Comparison of ENCODE assay signal across 1 cellular context in the genomic region with DNA sequence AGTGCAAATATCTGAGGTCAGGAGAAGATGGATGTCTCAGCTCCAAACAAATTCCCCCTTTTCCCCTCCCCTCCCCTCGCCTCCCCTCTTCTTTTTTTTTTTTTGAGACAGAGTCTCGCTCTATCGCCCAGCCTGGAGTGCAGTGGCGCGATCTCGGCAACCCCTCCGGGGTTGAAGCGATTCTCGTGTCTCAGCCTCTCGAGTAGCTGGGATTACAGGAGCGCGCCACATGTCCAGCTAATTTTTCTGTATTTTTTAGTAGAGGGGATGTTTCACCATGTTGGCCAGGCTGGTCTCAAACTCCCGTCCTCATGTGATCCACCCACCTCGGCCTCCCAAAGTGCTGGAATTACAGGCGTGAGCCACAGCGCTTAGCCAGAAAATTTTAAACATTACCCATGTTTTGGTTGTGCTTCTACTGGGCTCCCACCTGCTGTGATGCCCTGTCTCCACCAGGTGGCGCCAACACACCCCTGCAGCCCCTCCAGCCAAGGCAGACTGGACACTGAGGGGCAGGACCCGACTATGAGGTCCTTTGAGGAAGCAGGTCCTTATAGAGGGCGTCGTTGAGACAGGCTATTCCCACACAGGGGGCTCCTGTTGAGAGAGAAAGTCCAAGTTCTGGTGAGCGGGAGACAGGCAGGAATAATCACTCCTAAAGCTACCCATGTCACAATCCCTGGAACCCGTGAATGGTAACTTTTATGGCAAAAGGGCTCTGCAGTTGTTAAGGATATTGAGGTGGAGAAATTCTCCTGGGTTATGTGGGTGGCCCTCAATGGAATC.
A peak's percentile ranks its signal among the peaks of the same experiment; 100 is the strongest.
TF ChIP-seq lines count a peak whose summit lies in the region.

No MANE protein-coding gene starts in this region.

TF ChIP-seq in HepG2, 621 proteins besides CTCF, POLR2A, EP300 and RAD21 (continued from another document and continues in another):
- TF ChIP-seq, protein P1, sequence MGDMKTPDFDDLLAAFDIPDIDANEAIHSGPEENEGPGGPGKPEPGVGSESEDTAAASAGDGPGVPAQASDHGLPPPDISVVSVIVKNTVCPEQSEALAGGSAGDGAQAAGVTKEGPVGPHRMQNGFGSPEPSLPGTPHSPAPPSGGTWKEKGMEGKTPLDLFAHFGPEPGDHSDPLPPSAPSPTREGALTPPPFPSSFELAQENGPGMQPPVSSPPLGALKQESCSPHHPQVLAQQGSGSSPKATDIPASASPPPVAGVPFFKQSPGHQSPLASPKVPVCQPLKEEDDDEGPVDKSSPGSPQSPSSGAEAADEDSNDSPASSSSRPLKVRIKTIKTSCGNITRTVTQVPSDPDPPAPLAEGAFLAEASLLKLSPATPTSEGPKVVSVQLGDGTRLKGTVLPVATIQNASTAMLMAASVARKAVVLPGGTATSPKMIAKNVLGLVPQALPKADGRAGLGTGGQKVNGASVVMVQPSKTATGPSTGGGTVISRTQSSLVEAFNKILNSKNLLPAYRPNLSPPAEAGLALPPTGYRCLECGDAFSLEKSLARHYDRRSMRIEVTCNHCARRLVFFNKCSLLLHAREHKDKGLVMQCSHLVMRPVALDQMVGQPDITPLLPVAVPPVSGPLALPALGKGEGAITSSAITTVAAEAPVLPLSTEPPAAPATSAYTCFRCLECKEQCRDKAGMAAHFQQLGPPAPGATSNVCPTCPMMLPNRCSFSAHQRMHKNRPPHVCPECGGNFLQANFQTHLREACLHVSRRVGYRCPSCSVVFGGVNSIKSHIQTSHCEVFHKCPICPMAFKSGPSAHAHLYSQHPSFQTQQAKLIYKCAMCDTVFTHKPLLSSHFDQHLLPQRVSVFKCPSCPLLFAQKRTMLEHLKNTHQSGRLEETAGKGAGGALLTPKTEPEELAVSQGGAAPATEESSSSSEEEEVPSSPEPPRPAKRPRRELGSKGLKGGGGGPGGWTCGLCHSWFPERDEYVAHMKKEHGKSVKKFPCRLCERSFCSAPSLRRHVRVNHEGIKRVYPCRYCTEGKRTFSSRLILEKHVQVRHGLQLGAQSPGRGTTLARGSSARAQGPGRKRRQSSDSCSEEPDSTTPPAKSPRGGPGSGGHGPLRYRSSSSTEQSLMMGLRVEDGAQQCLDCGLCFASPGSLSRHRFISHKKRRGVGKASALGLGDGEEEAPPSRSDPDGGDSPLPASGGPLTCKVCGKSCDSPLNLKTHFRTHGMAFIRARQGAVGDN (CRISPR knock-in tag; IDR thresholded peaks at IDR 0.05): peak; percentile 38; the same call in 1 of the 2 replicates
- TF ChIP-seq, protein P2, sequence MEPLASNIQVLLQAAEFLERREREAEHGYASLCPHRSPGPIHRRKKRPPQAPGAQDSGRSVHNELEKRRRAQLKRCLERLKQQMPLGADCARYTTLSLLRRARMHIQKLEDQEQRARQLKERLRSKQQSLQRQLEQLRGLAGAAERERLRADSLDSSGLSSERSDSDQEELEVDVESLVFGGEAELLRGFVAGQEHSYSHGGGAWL (CRISPR knock-in tag; IDR thresholded peaks at IDR 0.05): no peak
- no peak for TF ChIP-seq TCF7L2 (IDR thresholded peaks at IDR 0.05; ENCODE audit: low read depth, low read length)
- TF ChIP-seq TBL1XR1 (IDR thresholded peaks at IDR 0.05; ENCODE audit: borderline replicate concordance, low read length, partially characterized antibody): no peak
- TF ChIP-seq ZSCAN30 (CRISPR knock-in tag; IDR thresholded peaks at IDR 0.05): no peak
- TF ChIP-seq ZNF121 (CRISPR knock-in tag; IDR thresholded peaks at IDR 0.05): no peak
- no peak for TF ChIP-seq HNF4A (CRISPR knock-in tag; IDR thresholded peaks at IDR 0.05)
- TF ChIP-seq ZNF446 (CRISPR knock-in tag; IDR thresholded peaks at IDR 0.05): no peak
- no peak for TF ChIP-seq TOE1 (CRISPR knock-in tag; IDR thresholded peaks at IDR 0.05)
- TF ChIP-seq, protein P3, sequence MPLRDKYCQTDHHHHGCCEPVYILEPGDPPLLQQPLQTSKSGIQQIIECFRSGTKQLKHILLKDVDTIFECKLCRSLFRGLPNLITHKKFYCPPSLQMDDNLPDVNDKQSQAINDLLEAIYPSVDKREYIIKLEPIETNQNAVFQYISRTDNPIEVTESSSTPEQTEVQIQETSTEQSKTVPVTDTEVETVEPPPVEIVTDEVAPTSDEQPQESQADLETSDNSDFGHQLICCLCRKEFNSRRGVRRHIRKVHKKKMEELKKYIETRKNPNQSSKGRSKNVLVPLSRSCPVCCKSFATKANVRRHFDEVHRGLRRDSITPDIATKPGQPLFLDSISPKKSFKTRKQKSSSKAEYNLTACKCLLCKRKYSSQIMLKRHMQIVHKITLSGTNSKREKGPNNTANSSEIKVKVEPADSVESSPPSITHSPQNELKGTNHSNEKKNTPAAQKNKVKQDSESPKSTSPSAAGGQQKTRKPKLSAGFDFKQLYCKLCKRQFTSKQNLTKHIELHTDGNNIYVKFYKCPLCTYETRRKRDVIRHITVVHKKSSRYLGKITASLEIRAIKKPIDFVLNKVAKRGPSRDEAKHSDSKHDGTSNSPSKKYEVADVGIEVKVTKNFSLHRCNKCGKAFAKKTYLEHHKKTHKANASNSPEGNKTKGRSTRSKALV (CRISPR knock-in tag; IDR thresholded peaks at IDR 0.05): no peak
- TF ChIP-seq, protein P4, sequence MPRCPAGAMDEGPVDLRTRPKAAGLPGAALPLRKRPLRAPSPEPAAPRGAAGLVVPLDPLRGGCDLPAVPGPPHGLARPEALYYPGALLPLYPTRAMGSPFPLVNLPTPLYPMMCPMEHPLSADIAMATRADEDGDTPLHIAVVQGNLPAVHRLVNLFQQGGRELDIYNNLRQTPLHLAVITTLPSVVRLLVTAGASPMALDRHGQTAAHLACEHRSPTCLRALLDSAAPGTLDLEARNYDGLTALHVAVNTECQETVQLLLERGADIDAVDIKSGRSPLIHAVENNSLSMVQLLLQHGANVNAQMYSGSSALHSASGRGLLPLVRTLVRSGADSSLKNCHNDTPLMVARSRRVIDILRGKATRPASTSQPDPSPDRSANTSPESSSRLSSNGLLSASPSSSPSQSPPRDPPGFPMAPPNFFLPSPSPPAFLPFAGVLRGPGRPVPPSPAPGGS (CRISPR knock-in tag; IDR thresholded peaks at IDR 0.05): no peak
- TF ChIP-seq, protein P5, sequence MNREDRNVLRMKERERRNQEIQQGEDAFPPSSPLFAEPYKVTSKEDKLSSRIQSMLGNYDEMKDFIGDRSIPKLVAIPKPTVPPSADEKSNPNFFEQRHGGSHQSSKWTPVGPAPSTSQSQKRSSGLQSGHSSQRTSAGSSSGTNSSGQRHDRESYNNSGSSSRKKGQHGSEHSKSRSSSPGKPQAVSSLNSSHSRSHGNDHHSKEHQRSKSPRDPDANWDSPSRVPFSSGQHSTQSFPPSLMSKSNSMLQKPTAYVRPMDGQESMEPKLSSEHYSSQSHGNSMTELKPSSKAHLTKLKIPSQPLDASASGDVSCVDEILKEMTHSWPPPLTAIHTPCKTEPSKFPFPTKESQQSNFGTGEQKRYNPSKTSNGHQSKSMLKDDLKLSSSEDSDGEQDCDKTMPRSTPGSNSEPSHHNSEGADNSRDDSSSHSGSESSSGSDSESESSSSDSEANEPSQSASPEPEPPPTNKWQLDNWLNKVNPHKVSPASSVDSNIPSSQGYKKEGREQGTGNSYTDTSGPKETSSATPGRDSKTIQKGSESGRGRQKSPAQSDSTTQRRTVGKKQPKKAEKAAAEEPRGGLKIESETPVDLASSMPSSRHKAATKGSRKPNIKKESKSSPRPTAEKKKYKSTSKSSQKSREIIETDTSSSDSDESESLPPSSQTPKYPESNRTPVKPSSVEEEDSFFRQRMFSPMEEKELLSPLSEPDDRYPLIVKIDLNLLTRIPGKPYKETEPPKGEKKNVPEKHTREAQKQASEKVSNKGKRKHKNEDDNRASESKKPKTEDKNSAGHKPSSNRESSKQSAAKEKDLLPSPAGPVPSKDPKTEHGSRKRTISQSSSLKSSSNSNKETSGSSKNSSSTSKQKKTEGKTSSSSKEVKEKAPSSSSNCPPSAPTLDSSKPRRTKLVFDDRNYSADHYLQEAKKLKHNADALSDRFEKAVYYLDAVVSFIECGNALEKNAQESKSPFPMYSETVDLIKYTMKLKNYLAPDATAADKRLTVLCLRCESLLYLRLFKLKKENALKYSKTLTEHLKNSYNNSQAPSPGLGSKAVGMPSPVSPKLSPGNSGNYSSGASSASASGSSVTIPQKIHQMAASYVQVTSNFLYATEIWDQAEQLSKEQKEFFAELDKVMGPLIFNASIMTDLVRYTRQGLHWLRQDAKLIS (CRISPR knock-in tag; IDR thresholded peaks at IDR 0.05): no peak
- TF ChIP-seq ZNF317 (CRISPR knock-in tag; IDR thresholded peaks at IDR 0.05): no peak
- no peak for TF ChIP-seq ZBTB42 (CRISPR knock-in tag; IDR thresholded peaks at IDR 0.05)
- TF ChIP-seq ZNF660 (CRISPR knock-in tag; IDR thresholded peaks at IDR 0.05; ENCODE audit: borderline replicate concordance, low read depth): no peak
- 0 out of 2 replicates have a peak, but pooled peaks have one; percentile 23 for TF ChIP-seq ZSCAN9 (CRISPR knock-in tag; IDR thresholded peaks at IDR 0.05; ENCODE audit: borderline replicate concordance)
- TF ChIP-seq ZFYVE20 (CRISPR knock-in tag; IDR thresholded peaks at IDR 0.05; ENCODE audit: borderline replicate concordance, low read depth): no peak
- 0 out of 2 replicates have a peak, but pooled peaks have one; percentile 47 for TF ChIP-seq IRF2 (CRISPR knock-in tag; IDR thresholded peaks at IDR 0.05)
- TF ChIP-seq EHMT2 (IDR thresholded peaks at IDR 0.05; ENCODE audit: borderline replicate concordance, low read depth, low read length): no peak
- TF ChIP-seq GABPA (IDR thresholded peaks at IDR 0.05; ENCODE audit: low read depth, low read length): no peak
- TF ChIP-seq GABPA (CRISPR knock-in tag; IDR thresholded peaks at IDR 0.05; ENCODE audit: low read depth): no peak
- TF ChIP-seq, protein P6, sequence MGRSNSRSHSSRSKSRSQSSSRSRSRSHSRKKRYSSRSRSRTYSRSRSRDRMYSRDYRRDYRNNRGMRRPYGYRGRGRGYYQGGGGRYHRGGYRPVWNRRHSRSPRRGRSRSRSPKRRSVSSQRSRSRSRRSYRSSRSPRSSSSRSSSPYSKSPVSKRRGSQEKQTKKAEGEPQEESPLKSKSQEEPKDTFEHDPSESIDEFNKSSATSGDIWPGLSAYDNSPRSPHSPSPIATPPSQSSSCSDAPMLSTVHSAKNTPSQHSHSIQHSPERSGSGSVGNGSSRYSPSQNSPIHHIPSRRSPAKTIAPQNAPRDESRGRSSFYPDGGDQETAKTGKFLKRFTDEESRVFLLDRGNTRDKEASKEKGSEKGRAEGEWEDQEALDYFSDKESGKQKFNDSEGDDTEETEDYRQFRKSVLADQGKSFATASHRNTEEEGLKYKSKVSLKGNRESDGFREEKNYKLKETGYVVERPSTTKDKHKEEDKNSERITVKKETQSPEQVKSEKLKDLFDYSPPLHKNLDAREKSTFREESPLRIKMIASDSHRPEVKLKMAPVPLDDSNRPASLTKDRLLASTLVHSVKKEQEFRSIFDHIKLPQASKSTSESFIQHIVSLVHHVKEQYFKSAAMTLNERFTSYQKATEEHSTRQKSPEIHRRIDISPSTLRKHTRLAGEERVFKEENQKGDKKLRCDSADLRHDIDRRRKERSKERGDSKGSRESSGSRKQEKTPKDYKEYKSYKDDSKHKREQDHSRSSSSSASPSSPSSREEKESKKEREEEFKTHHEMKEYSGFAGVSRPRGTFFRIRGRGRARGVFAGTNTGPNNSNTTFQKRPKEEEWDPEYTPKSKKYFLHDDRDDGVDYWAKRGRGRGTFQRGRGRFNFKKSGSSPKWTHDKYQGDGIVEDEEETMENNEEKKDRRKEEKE (IDR thresholded peaks at IDR 0.05): no peak
- TF ChIP-seq HIVEP1 (CRISPR knock-in tag; IDR thresholded peaks at IDR 0.05): no peak
- no peak for TF ChIP-seq ZNF564 (CRISPR knock-in tag; IDR thresholded peaks at IDR 0.05)
- TF ChIP-seq BHLHE40 (IDR thresholded peaks at IDR 0.05; ENCODE audit: low read length): no peak
- TF ChIP-seq, protein P7, sequence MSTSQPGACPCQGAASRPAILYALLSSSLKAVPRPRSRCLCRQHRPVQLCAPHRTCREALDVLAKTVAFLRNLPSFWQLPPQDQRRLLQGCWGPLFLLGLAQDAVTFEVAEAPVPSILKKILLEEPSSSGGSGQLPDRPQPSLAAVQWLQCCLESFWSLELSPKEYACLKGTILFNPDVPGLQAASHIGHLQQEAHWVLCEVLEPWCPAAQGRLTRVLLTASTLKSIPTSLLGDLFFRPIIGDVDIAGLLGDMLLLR (CRISPR knock-in tag; IDR thresholded peaks at IDR 0.05): no peak
- TF ChIP-seq FOXK1 (CRISPR knock-in tag; IDR thresholded peaks at IDR 0.05; ENCODE audit: borderline replicate concordance, low read depth): peak; percentile 76; the same call in 1 of the 2 replicates
- no peak for TF ChIP-seq HHEX (CRISPR knock-in tag; IDR thresholded peaks at IDR 0.05)
- no peak for TF ChIP-seq POGZ (CRISPR knock-in tag; IDR thresholded peaks at IDR 0.05)
- no peak for TF ChIP-seq JARID2 (CRISPR knock-in tag; IDR thresholded peaks at IDR 0.05; ENCODE audit: insufficient replicate concordance)
- TF ChIP-seq ZBTB1 (CRISPR knock-in tag; IDR thresholded peaks at IDR 0.05; ENCODE audit: borderline replicate concordance): no peak
- TF ChIP-seq, protein P8, sequence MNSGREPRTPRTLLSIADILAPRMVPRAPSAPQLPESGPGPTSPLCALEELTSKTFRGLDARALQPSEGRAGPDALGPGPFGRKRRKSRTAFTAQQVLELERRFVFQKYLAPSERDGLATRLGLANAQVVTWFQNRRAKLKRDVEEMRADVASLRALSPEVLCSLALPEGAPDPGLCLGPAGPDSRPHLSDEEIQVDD (CRISPR knock-in tag; IDR thresholded peaks at IDR 0.05; ENCODE audit: borderline replicate concordance): no peak
- TF ChIP-seq, protein P9, sequence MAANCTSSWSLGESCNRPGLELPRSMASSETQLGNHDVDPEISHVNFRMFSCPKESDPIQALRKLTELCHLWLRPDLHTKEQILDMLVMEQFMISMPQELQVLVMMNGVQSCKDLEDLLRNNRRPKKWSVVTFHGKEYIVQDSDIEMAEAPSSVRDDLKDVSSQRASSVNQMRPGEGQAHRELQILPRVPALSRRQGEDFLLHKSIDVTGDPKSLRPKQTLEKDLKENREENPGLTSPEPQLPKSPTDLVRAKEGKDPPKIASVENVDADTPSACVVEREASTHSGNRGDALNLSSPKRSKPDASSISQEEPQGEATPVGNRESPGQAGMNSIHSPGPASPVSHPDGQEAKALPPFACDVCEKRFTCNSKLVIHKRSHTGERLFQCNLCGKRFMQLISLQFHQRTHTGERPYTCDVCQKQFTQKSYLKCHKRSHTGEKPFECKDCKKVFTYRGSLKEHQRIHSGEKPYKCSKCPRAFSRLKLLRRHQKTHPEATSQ (CRISPR knock-in tag; IDR thresholded peaks at IDR 0.05; ENCODE audit: borderline replicate concordance): no peak
- TF ChIP-seq, protein P10, sequence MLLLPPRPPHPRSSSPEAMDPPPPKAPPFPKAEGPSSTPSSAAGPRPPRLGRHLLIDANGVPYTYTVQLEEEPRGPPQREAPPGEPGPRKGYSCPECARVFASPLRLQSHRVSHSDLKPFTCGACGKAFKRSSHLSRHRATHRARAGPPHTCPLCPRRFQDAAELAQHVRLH (CRISPR knock-in tag; IDR thresholded peaks at IDR 0.05; ENCODE audit: borderline replicate concordance, low read depth): 0 out of 2 replicates have a peak, but pooled peaks have one; percentile 23
- TF ChIP-seq, protein P11, sequence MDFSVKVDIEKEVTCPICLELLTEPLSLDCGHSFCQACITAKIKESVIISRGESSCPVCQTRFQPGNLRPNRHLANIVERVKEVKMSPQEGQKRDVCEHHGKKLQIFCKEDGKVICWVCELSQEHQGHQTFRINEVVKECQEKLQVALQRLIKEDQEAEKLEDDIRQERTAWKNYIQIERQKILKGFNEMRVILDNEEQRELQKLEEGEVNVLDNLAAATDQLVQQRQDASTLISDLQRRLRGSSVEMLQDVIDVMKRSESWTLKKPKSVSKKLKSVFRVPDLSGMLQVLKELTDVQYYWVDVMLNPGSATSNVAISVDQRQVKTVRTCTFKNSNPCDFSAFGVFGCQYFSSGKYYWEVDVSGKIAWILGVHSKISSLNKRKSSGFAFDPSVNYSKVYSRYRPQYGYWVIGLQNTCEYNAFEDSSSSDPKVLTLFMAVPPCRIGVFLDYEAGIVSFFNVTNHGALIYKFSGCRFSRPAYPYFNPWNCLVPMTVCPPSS (IDR thresholded peaks at IDR 0.05): no peak
- TF ChIP-seq NONO (IDR thresholded peaks at IDR 0.05): no peak
- 0 out of 2 replicates have a peak, but pooled peaks have one; percentile 29 for TF ChIP-seq NONO (CRISPR knock-in tag; conservative IDR thresholded peaks at IDR 0.05)
